ENCODE assay signal across 2 cellular contexts in the genomic region with DNA sequence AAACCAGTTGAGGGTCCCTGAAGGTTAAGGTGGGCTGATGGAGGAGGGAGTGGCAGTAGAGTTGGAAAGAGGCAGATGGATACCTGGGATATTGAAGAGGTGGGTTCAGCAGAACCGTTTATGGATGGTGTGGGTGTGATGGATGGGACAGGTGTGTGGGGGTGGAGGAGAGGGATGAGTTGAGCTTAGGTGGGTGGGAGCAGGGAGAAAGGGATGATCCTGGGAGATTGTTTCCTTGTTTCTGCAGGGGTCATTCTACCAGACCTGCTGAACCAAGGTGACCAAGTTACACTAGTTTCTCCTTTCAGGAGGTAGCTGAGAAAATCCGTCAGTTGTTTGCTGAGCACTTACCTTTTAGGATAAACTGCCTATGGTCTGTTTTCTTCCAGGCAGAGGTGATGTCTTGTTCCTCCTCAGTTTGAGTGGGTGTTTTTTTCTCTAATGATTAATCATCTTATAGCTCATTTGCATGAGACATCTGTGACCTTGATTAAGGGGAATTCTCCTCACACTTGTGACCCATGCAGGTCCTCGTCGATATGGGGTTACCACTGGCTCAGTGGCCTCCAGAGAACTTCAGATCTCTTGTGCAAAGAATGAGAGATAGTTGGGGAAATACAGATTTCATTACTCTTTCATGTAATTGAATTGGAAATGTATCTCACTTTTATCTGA.
TF ChIP-seq lines count a peak whose summit lies in the region.

No MANE protein-coding gene starts in this region.

TF ChIP-seq in HEK293, 187 proteins besides CTCF, POLR2A, EP300 and RAD21:
- TF ChIP-seq PRDM10 (tag by site-specific recombination; IDR thresholded peaks at IDR 0.05) (no peak), ZNF133 (tag by site-specific recombination; IDR thresholded peaks at IDR 0.05) (no peak), ZFHX2 (tag by site-specific recombination; conservative IDR thresholded peaks at IDR 0.05) (peak; percentile 96), ZFP69B (tag by site-specific recombination; IDR thresholded peaks at IDR 0.05) (no peak), ZSCAN16 (tag by site-specific recombination; IDR thresholded peaks at IDR 0.05) (peak; percentile 62; the same call in 1 of the 2 replicates), EGR2 (tag by site-specific recombination; IDR thresholded peaks at IDR 0.05; ENCODE audit: low read depth) (peak; percentile 99), ZNF366 (tag by site-specific recombination; conservative IDR thresholded peaks at IDR 0.05) (no peak)

TF ChIP-seq in K562, 482 proteins besides CTCF, POLR2A, EP300 and RAD21:
- TF ChIP-seq LEF1 (IDR thresholded peaks at IDR 0.05) (no peak), ZBTB26 (CRISPR knock-in tag; IDR thresholded peaks at IDR 0.05) (0 out of 2 replicates have a peak, but pooled peaks have one; percentile 45)
